10 cellular contexts compared by ENCODE assay signal in genomic region chr3:101868534-101869464, GRCh38. TPM values are rescaled to one million over a fixed set of nuclear protein-coding genes. Genes with fewer than 3 reads are reported as not detected.
DNase-seq lines count a peak whose midpoint lies in the region; ATAC-seq and TF ChIP-seq lines count a peak whose summit lies in the region.
"Had no signal": no experiment of that assay in that cellular context is flagged by ENCODE, and none has a peak within 500 bp of the region (broad histone marks: within the 10 kb centered on the region; RNA-seq: fewer than 3 reads in every experiment).

No MANE protein-coding gene starts in this region.

- ATAC-seq in PC-3: no peak
- no peak for ATAC-seq in GM19324 (IDR thresholded peaks at IDR 0.05; ENCODE audit: low FRiP score, unreplicated experiment)
- ATAC-seq: naive thymus-derived CD4-positive, alpha-beta T cell had no signal

- intact Hi-C loops in PC-3 (cut with micrococcal nuclease) (loop anchor here (5.0 kb wide), 2 partner anchors 139 to 199 kb away; no protein-coding TSS in a partner anchor), lower leg skin (cut with DNase I; ENCODE audit: low total_unique reads) (no loop called here)

- no TSS peak for BruUV-seq in PC-3 (replicated peaks; lab: Mats Ljungman, UMichigan)

- peak overlapping the region; percentile 12; the same call in 1 of the 2 replicates for H3K4me2 ChIP-seq in PC-3 (ENCODE audit: low read length)

- CTCF ChIA-PET in PC-3 (lab: Charles Lee): interaction anchor here (0.7 kb wide), 1 partner anchor 150 kb away, joined by 6 read pairs; no protein-coding TSS in a partner anchor

- 79 to 80% methylated on average over 12 of the region's 12 CpGs for WGBS in esophagus, 2 donors
- 73 to 74% methylated on average over 12 of the region's 12 CpGs for WGBS in lower leg skin, 2 donors

- no peaks in the 10 kb centered on the region for H3K9me2 ChIP-seq in PC-3 (replicated peaks; ENCODE audit: low read length)

- no peak overlapping the region for H3K9ac ChIP-seq in PC-3 (ENCODE audit: low read length)

- H3K4me3 ChIP-seq in PC-3 (ENCODE audit: low read length): no peak overlapping the region
- no peak overlapping the region for H3K4me3 ChIP-seq in esophagus (ENCODE audit: low read depth in 1 of 2, low read length in 2 of 2)
- no peak overlapping the region for H3K4me3 ChIP-seq in lower leg skin (ENCODE audit: low read depth, poor library complexity, severe bottlenecking)
- H3K4me3 ChIP-seq: testis had no signal

- H3K27me3 ChIP-seq in PC-3 (ENCODE audit: low read length) (no peaks in the 10 kb centered on the region), esophagus (ENCODE audit: control insufficient read depth in 1 of 2, insufficient read depth in 2 of 2, low read length in 2 of 2) (no peaks in the 10 kb centered on the region)
- H3K27me3 ChIP-seq: testis had no signal

- no peaks in the 10 kb centered on the region for H3K79me2 ChIP-seq in PC-3 (ENCODE audit: low read length)

- H3K36me3 ChIP-seq in PC-3 (ENCODE audit: low read depth, low read length) (no peaks in the 10 kb centered on the region), esophagus (ENCODE audit: control insufficient read depth in 2 of 2, insufficient read depth in 2 of 2, low read length in 1 of 2) (no peaks in the 10 kb centered on the region)

- no peak overlapping the region for H2AFZ ChIP-seq in PC-3 (ENCODE audit: low read length)

- H3K9me3 ChIP-seq in PC-3 (ENCODE audit: low read length) (no peaks in the 10 kb centered on the region), esophagus (ENCODE audit: control insufficient read depth in 2 of 2, insufficient read depth in 1 of 2, low read depth in 1 of 2, low read length in 1 of 2) (no peaks in the 10 kb centered on the region)
- H3K9me3 ChIP-seq: testis had no signal

- no peaks in the 10 kb centered on the region for H4K20me1 ChIP-seq in PC-3 (ENCODE audit: low read length)

- DNase-seq in DMS79 (lab: John Stamatoyannopoulos, UW) (peak; percentile 60), PC-3 (peak; percentile 47), mucosa of gallbladder (ENCODE audit: low spot score) (peak; percentile 62), lower leg skin (ENCODE audit: low spot score in 2 of 2) (no peak), iPS-NIHi7 (ENCODE audit: extremely low spot score) (no peak), anterior cingulate cortex (lab: John Stamatoyannopoulos, UW) (no peak)
- DNase-seq: naive thymus-derived CD4-positive, alpha-beta T cell; testis had no signal

- H3K27ac ChIP-seq in PC-3 (ENCODE audit: low read length) (peak overlapping the region; percentile 15), esophagus (ENCODE audit: low read depth in 2 of 2, low read length in 1 of 2) (peak overlapping the region; percentile 18 to 60)
- H3K27ac ChIP-seq: testis had no signal

- H3K4me1 ChIP-seq in PC-3 (ENCODE audit: insufficient read depth, low read length) (peaks cover 47% of the 10 kb centered on the region), esophagus (ENCODE audit: control insufficient read depth in 2 of 2, insufficient read depth in 2 of 2, low read length in 1 of 2) (no peaks in the 10 kb centered on the region)
- H3K4me1 ChIP-seq: testis had no signal

- TF ChIP-seq POLR2A in lower leg skin (IDR thresholded peaks at IDR 0.05): no peak

- H3F3A ChIP-seq in PC-3 (ENCODE audit: low read length, unreplicated experiment): no peaks in the 10 kb centered on the region

- POLR2A ChIA-PET in PC-3 (lab: Charles Lee; ENCODE audit: unreplicated experiment): interaction anchor here (0.6 kb wide), 1 partner anchor 8 kb away, joined by 4 read pairs; no protein-coding TSS in a partner anchor

- no peak for TF ChIP-seq CTCF in PC-3 (conservative IDR thresholded peaks at IDR 0.05; ENCODE audit: low read depth, low read length)
- TF ChIP-seq CTCF in lower leg skin (IDR thresholded peaks at IDR 0.05): no peak

RNA-seq across cellular contexts. Expression of gene NFKBIZ, which starts 19.5 kb away (rescaled TPM):
- 63.0 and 70.2 TPM in 2 replicates for total RNA-seq in PC-3 (2014; rRNA removed)
- 10 to 100 TPM; 14.4 to 30.3 TPM for polyA plus RNA-seq in esophagus
- total RNA-seq in mucosa of gallbladder: 190 TPM
- 100 to 1,000 TPM; 155 to 440 (median 310) TPM for total RNA-seq in lower leg skin

Comparison
In these comparisons a context has a peak if more than half of its experiments do, and no peak if none do; other contexts are left out.
1. DNase-seq: peak in DMS79 (single experiment), PC-3 (single experiment) and mucosa of gallbladder (single experiment); none in lower leg skin (0 of 2), iPS-NIHi7 (single experiment) and anterior cingulate cortex (0 of 58).